9 cellular contexts compared by ENCODE assay signal in the genomic region with DNA sequence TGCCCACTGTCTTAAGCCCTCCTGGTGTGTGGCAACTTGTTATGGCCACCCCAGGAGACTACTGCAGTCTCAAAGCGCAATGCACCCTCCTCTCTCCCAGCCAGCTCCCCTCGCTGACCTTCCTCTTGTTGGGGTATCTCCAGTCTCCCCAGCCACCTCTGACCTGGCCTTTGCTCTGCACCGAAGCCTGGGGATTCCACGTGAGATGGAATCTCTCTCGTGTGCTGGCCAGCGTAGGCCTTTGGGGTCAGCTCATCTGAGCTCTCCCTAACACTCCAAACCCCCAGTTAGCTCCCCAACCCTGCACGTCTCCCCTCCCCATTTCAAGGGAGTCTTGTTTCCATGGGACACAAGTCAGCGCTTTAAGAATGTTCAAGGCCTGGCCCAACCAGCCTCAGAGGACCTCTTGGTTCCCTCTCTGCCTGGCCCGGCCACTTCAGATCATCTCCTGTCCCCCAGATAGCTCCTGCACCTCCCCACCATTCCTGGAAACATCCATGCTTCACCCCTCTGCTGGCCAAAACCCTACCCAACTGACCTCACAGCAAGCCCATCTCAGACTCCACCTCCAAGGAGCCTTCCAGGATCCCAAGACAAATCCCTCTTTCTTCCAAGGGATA. TPM values are rescaled to one million over a fixed set of nuclear protein-coding genes. Genes with fewer than 3 reads are reported as not detected.
DNase-seq lines count a peak whose midpoint lies in the region; ATAC-seq, FAIRE-seq and TF ChIP-seq lines count a peak whose summit lies in the region.
"Had no signal": no experiment of that assay in that cellular context is flagged by ENCODE, and none has a peak within 500 bp of the region (broad histone marks: within the 10 kb centered on the region; RNA-seq: fewer than 3 reads in every experiment).

No MANE protein-coding gene starts in this region.

- no peak overlapping the region for H2AFZ ChIP-seq in IMR-90 (replicated peaks; ENCODE audit: low read length, poor library complexity)
- no peak overlapping the region for H2AFZ ChIP-seq in keratinocyte (ENCODE audit: control insufficient read depth, low read length)

- H3K4me3 Mint-ChIP-seq in activated naive CD8-positive, alpha-beta T cell treated with anti-CD3 and anti-CD28 coated beads, Interleukin-2, amount 10 ng/mL, durations not matched to agents 7 days and 5 days = peak overlapping the region; percentile 68

- H3K18ac ChIP-seq in IMR-90 (ENCODE audit: low read depth, low read length) = no peak overlapping the region; the same call in 1 of the 2 replicates

- peaks cover 18% of the 10 kb centered on the region for H3K36me3 Mint-ChIP-seq in activated naive CD8-positive, alpha-beta T cell treated with anti-CD3 and anti-CD28 coated beads, Interleukin-2, amount 10 ng/mL, durations not matched to agents 7 days and 5 days

- H3K4me1 ChIP-seq in IMR-90 (ENCODE audit: control insufficient read depth, insufficient read depth, low read length) = peaks cover 49% of the 10 kb centered on the region
- peaks cover 72% of the 10 kb centered on the region for H3K4me1 ChIP-seq in keratinocyte (ENCODE audit: control insufficient read depth, extremely low read depth, insufficient read depth, low read length)
- peaks cover 97 to 100% (median 100%) of the 10 kb centered on the region in 6 donors for H3K4me1 ChIP-seq in spleen

- peaks cover 59% of the 10 kb centered on the region for H3K79me2 ChIP-seq in keratinocyte (ENCODE audit: control insufficient read depth, insufficient read depth, low read length)

- no peak for ATAC-seq in IMR-90 (ENCODE audit: low read depth)
- no peak for ATAC-seq in activated naive CD8-positive, alpha-beta T cell treated with anti-CD3 and anti-CD28 coated beads, Interleukin-2, amount 10 ng/mL, durations not matched to agents 7 days and 5 days (ENCODE audit: low read depth)
- no peak for ATAC-seq in HG02642 (IDR thresholded peaks at IDR 0.05; ENCODE audit: poor library complexity, unreplicated experiment)

- peak overlapping the region; percentile 80; the same call in 1 of the 2 replicates for H2BK120ac ChIP-seq in IMR-90 (ENCODE audit: low read depth, low read length)

- H3K23ac ChIP-seq in IMR-90 (ENCODE audit: low read depth, low read length) = peak overlapping the region; percentile 79

- peak overlapping the region; percentile 89 for H2BK5ac ChIP-seq in IMR-90 (ENCODE audit: low read depth, low read length, poor library complexity, severe bottlenecking)

- POLR2A ChIA-PET in IMR-90 (lab: Charles Lee; ENCODE audit: unreplicated experiment) = no interaction called here
- POLR2A ChIA-PET in activated naive CD8-positive, alpha-beta T cell treated with anti-CD3 and anti-CD28 coated beads, Interleukin-2, amount 10 ng/mL, durations not matched to agents 7 days and 5 days (lab: Charles Lee) = interaction anchor here (1.1 to 6.8 kb wide), 3 partner anchors 10 to 20 kb away, joined by 3 to 39 read pairs (median 3); partner anchors contain the start of gene ITPRIP

- H2BK20ac ChIP-seq in IMR-90 (ENCODE audit: low read depth, low read length) = peak overlapping the region; percentile 29; the same call in 1 of the 2 replicates

- peak overlapping the region; percentile 95 for H2AK9ac ChIP-seq in IMR-90 (replicated peaks; ENCODE audit: low read depth, low read length, poor library complexity)

- no peak for DNase-seq in IMR-90
- no peak for DNase-seq in activated naive CD8-positive, alpha-beta T cell treated with anti-CD3 and anti-CD28 coated beads, Interleukin-2, amount 10 ng/mL, durations not matched to agents 7 days and 5 days
- no peak for DNase-seq in keratinocyte (ENCODE audit: low read depth, low spot score)
- peak; percentile 71 for DNase-seq in spleen
- no peak for DNase-seq in SKM-1 treated with dmso at 0.1 percent for 144 hours (lab: John Stamatoyannopoulos, UW; ENCODE audit: unreplicated experiment)
- no peak for DNase-seq in superior temporal gyrus (ENCODE audit: extremely low spot score)
- DNase-seq in HT-29 (ENCODE audit: low spot score) = no peak
- DNase-seq: activated CD8-positive, alpha-beta memory T cell treated with anti-CD3 and anti-CD28 coated beads for 24 hours had no signal

- no peaks in the 10 kb centered on the region for H3K9me3 Mint-ChIP-seq in activated naive CD8-positive, alpha-beta T cell treated with anti-CD3 and anti-CD28 coated beads, Interleukin-2, amount 10 ng/mL, durations not matched to agents 7 days and 5 days

- TF ChIP-seq POLR2A in IMR-90 (IDR thresholded peaks at IDR 0.05; ENCODE audit: low read depth, low read length) (no peak), spleen (IDR thresholded peaks at IDR 0.05) (no peak)

- H3K9me1 ChIP-seq in IMR-90 (ENCODE audit: insufficient read depth, low read length) (peaks cover 63% of the 10 kb centered on the region), keratinocyte (ENCODE audit: control insufficient read depth, extremely low read depth, insufficient read depth, low read length) (peaks cover 4% of the 10 kb centered on the region)

- TF ChIP-seq CTCF in IMR-90 (conservative IDR thresholded peaks at IDR 0.05; ENCODE audit: low read depth, low read length) = no peak
- TF ChIP-seq CTCF in keratinocyte (optimal IDR thresholded peaks at IDR 0.05 in 1 of 3, IDR thresholded peaks at IDR 0.05 in 1 of 3, conservative IDR thresholded peaks at IDR 0.05 in 1 of 3; ENCODE audit: extremely low read depth in 1 of 3, insufficient read depth in 2 of 3, low read length in 3 of 3) = no peak
- TF ChIP-seq CTCF in spleen (IDR thresholded peaks at IDR 0.05 in 8 of 11, conservative IDR thresholded peaks at IDR 0.05 in 3 of 11) = no peak

- H4K8ac ChIP-seq in IMR-90 (ENCODE audit: low read depth in 2 of 2, low read length in 2 of 2) = peak overlapping the region in 1 of 2 experiments; percentile 34; a peak in 3 of 4 replicates

- H3K36me3 ChIP-seq in IMR-90 (ENCODE audit: control insufficient read depth, insufficient read depth, low read length) (no peaks in the 10 kb centered on the region; the same call in 1 of the 2 replicates), keratinocyte (ENCODE audit: control insufficient read depth in 2 of 2, extremely low read depth in 1 of 2, insufficient read depth in 2 of 2, low read length in 2 of 2) (peaks cover 1 to 14% of the 10 kb centered on the region in 2 experiments), spleen (peaks cover 0 to 17% (median 0%) of the 10 kb centered on the region in 6 donors)

- dilution Hi-C loops in IMR-90 (cut with HindIII; ENCODE audit: low sequenced_read_pairs, unreplicated experiment) (no loop called here), keratinocyte (cut with MboI; ENCODE audit: extremely low pct_ligation_motif_present, low sequenced_read_pairs) (no loop called here)

- peaks cover 84% of the 10 kb centered on the region for H3K4me1 Mint-ChIP-seq in activated naive CD8-positive, alpha-beta T cell treated with anti-CD3 and anti-CD28 coated beads, Interleukin-2, amount 10 ng/mL, durations not matched to agents 7 days and 5 days

- CTCF ChIA-PET in IMR-90 (lab: Yijun Ruan, JAX) = no interaction called here

- no peak overlapping the region for H4K5ac ChIP-seq in IMR-90 (ENCODE audit: low read depth, low read length)

- no peak overlapping the region for H3K4me3 ChIP-seq in IMR-90 (ENCODE audit: insufficient read depth, low read depth, low read length)
- no peak overlapping the region for H3K4me3 ChIP-seq in keratinocyte (ENCODE audit: control insufficient read depth in 2 of 3, extremely low read depth in 1 of 3, insufficient read depth in 2 of 3, low read depth in 1 of 3, low read length in 3 of 3)
- H3K4me3 ChIP-seq in spleen = peak overlapping the region in 1 of 8 donors; percentile 56

- WGBS in IMR-90 (ENCODE audit: extremely low coverage in 2 of 2, insufficient read length in 1 of 2), 2 experiments = 94% methylated on average over 3 of the region's 9 CpGs; no CpG with 5 or more reads in 1 of the 2 experiments
- WGBS in spleen, 5 donors = 89 to 96% (median 90%) methylated on average over 9 of the region's 9 CpGs

- H3K27me3 ChIP-seq in IMR-90 (ENCODE audit: control insufficient read depth, insufficient read depth, low read length) = no peaks in the 10 kb centered on the region
- no peaks in the 10 kb centered on the region for H3K27me3 ChIP-seq in keratinocyte (ENCODE audit: control insufficient read depth, extremely low read depth, insufficient read depth, low read length)
- no peaks in the 10 kb centered on the region for H3K27me3 ChIP-seq in spleen (replicated peaks in 1 of 7)

- no peaks in the 10 kb centered on the region for H3K27me3 Mint-ChIP-seq in activated naive CD8-positive, alpha-beta T cell treated with anti-CD3 and anti-CD28 coated beads, Interleukin-2, amount 10 ng/mL, durations not matched to agents 7 days and 5 days

- H3K9me3 ChIP-seq in IMR-90 (ENCODE audit: control insufficient read depth, insufficient read depth, low read length) = no peaks in the 10 kb centered on the region
- no peaks in the 10 kb centered on the region for H3K9me3 ChIP-seq in keratinocyte (ENCODE audit: control insufficient read depth, low read depth, low read length)
- no peaks in the 10 kb centered on the region for H3K9me3 ChIP-seq in spleen

- no peak for FAIRE-seq in keratinocyte (lab: Jason Lieb, UNC)

- H3K27ac ChIP-seq in IMR-90 (ENCODE audit: insufficient read depth, low read length) (peak overlapping the region; percentile 9; the same call in 1 of the 2 replicates), keratinocyte (ENCODE audit: control insufficient read depth, insufficient read depth, low read length) (peak overlapping the region; percentile 99), spleen (peak overlapping the region; percentile 68 to 100 (median 86))

- H3K56ac ChIP-seq in IMR-90 (ENCODE audit: extremely low read depth, insufficient read depth, low read length) = 0 out of 2 replicates have a peak overlapping the region, but pooled peaks have one; percentile 34

- H3K27ac Mint-ChIP-seq in activated naive CD8-positive, alpha-beta T cell treated with anti-CD3 and anti-CD28 coated beads, Interleukin-2, amount 10 ng/mL, durations not matched to agents 7 days and 5 days = peak overlapping the region; percentile 97

- intact Hi-C loops in IMR-90 (cut with micrococcal nuclease) = no loop called here
- intact Hi-C loops in spleen (cut with DNase I; ENCODE audit: low total_unique reads) = no loop called here

- peak overlapping the region; percentile 86 for H3K4ac ChIP-seq in IMR-90 (ENCODE audit: low read depth, low read length)

- in situ Hi-C loops in IMR-90 (cut with MboI; ENCODE audit: low sequenced_read_pairs) = no loop called here

- H4K20me1 ChIP-seq in IMR-90 (ENCODE audit: insufficient read depth, low read length) = peaks cover 99% of the 10 kb centered on the region
- H4K20me1 ChIP-seq in keratinocyte (ENCODE audit: control insufficient read depth, extremely low read depth, insufficient read depth, low read length) = no peaks in the 10 kb centered on the region

- TF ChIP-seq RAD21 in IMR-90 (IDR thresholded peaks at IDR 0.05; ENCODE audit: low read length) = no peak

- peaks cover 6 to 89% of the 10 kb centered on the region in 2 experiments; a peak in 2 of 4 replicates for H3K79me1 ChIP-seq in IMR-90 (ENCODE audit: low read depth in 1 of 2, low read length in 2 of 2)

- H3K9ac ChIP-seq in IMR-90 (ENCODE audit: low read depth, low read length) (no peak overlapping the region), keratinocyte (ENCODE audit: control insufficient read depth, extremely low read depth, insufficient read depth, low read length) (no peak overlapping the region)

- peak overlapping the region; percentile 63 for H4K91ac ChIP-seq in IMR-90 (ENCODE audit: insufficient read depth, low read depth, low read length)

- no peak overlapping the region; the same call in 2 of the 3 replicates for H2BK15ac ChIP-seq in IMR-90 (ENCODE audit: low read depth, low read length)

- H2AK5ac ChIP-seq in IMR-90 (ENCODE audit: low read depth, low read length) = peak overlapping the region; percentile 81; the same call in 1 of the 2 replicates

- H3K4me2 ChIP-seq in IMR-90 (ENCODE audit: low read depth, low read length) (no peak overlapping the region), keratinocyte (ENCODE audit: control insufficient read depth, extremely low read depth, insufficient read depth, low read depth, low read length) (no peak overlapping the region)

- BruUV-seq in IMR-90 (replicated peaks; lab: Mats Ljungman, UMichigan) = no TSS peak

- H3K14ac ChIP-seq in IMR-90 (replicated peaks; ENCODE audit: low read depth, low read length) = peak overlapping the region; percentile 53; the same call in 1 of the 2 replicates

RNA-seq across cellular contexts. Expression of gene ITPRIP, which starts 11.2 kb away (rescaled TPM):
- total RNA-seq in IMR-90 (2012; rRNA removed) (7.2 and 7.5 TPM in 2 replicates), spleen (10 to 100 TPM; 21.6 to 37.8 (median 32.3) TPM)
- polyA plus RNA-seq in IMR-90 (2012; rRNA removed) (31.9 and 38.1 TPM in 2 replicates), keratinocyte (11.9 to 13.8 TPM (median 12.1 TPM) in 3 replicates), spleen (1 to 10 TPM; 7.2 to 9.5 (median 8.5) TPM)
- 24.7 and 46.9 TPM in 2 replicates for polyA plus RNA-seq in IMR-90 (2012; cell fraction: cytosol; rRNA removed)
- 64.8 and 65.2 TPM in 2 replicates for polyA plus RNA-seq in IMR-90 (2012; cell fraction: nucleus; rRNA removed; ENCODE audit: low replicate concordance)
- total RNA-seq in activated naive CD8-positive, alpha-beta T cell treated with anti-CD3 and anti-CD28 coated beads, Interleukin-2, amount 10 ng/mL, durations not matched to agents 7 days and 5 days = 10 to 100 TPM; 24.7 to 25.4 TPM
- 17.4 TPM for polyA plus RNA-seq in keratinocyte (2011; ENCODE audit: low read depth)
- polyA plus RNA-seq in keratinocyte (2011; cell fraction: cytosol; rRNA removed) = 6.5 and 6.6 TPM in 2 replicates
- polyA plus RNA-seq in keratinocyte (2011; cell fraction: nucleus; rRNA removed) = 29.0 and 31.0 TPM in 2 replicates
- polyA plus RNA-seq in keratinocyte (2012; ENCODE audit: low replicate concordance) = 11.3 and 42.3 TPM in 2 replicates
- 17.5 to 24.9 TPM (median 20.1 TPM) in 3 replicates for polyA minus RNA-seq in keratinocyte
- polyA minus RNA-seq in keratinocyte (2011; cell fraction: cytosol; rRNA and poly(A)+ RNA removed) = 12.3 TPM
- 36.4 and 39.5 TPM in 2 replicates for polyA minus RNA-seq in keratinocyte (2011; cell fraction: nucleus; rRNA and poly(A)+ RNA removed)
- 1.9 and 2.4 TPM in 2 replicates for total RNA-seq in HT-29 (2014; rRNA removed; shearing (Covaris generic))

RNA-seq across cellular contexts. Expression of gene CFAP58, which starts 26.5 kb away (rescaled TPM):
- 0.36 and 0.83 TPM in 2 replicates for total RNA-seq in IMR-90 (2012; rRNA removed)
- 0.57 and 0.72 TPM in 2 replicates for polyA plus RNA-seq in IMR-90 (2012; rRNA removed)
- 0.03 and 0.09 TPM in 2 replicates for polyA plus RNA-seq in IMR-90 (2012; cell fraction: cytosol; rRNA removed)
- polyA plus RNA-seq in IMR-90 (2012; cell fraction: nucleus; rRNA removed; ENCODE audit: low replicate concordance) = 0.14 and 1.3 TPM in 2 replicates
- under 1 TPM; 0.28 to 0.34 TPM for total RNA-seq in activated naive CD8-positive, alpha-beta T cell treated with anti-CD3 and anti-CD28 coated beads, Interleukin-2, amount 10 ng/mL, durations not matched to agents 7 days and 5 days
- polyA plus RNA-seq in keratinocyte = 0.82 to 2.3 TPM (median 1.4 TPM) in 3 replicates
- polyA plus RNA-seq in keratinocyte (2011; ENCODE audit: low read depth) = 1.7 TPM
- 1.7 and 2.5 TPM in 2 replicates for polyA plus RNA-seq in keratinocyte (2011; cell fraction: cytosol; rRNA removed)
- polyA plus RNA-seq in keratinocyte (2011; cell fraction: nucleus; rRNA removed) = 1.4 and 2.1 TPM in 2 replicates
- 0.49 and 1.7 TPM in 2 replicates for polyA plus RNA-seq in keratinocyte (2012; ENCODE audit: low replicate concordance)
- 0.33 to 0.90 TPM in 2 of 3 replicates, not detected in the other for polyA minus RNA-seq in keratinocyte
- polyA minus RNA-seq in keratinocyte (2011; cell fraction: cytosol; rRNA and poly(A)+ RNA removed) = 0.58 TPM
- polyA minus RNA-seq in keratinocyte (2011; cell fraction: nucleus; rRNA and poly(A)+ RNA removed) = 0.21 and 0.54 TPM in 2 replicates
- total RNA-seq in spleen = 1 to 10 TPM in 1 of 7 donors, under 1 TPM in 5, not detected in 1; 0.37 to 1.4 (median 0.46) TPM
- polyA plus RNA-seq in spleen = under 1 TPM; 0.10 to 0.36 (median 0.15) TPM
- total RNA-seq in HT-29 (2014; rRNA removed; shearing (Covaris generic)) = 0.03 TPM in 1 of 2 replicates, not detected in the other

RNA-seq across cellular contexts. Expression of gene GSTO2, which starts 58.1 kb away (rescaled TPM):
- total RNA-seq in IMR-90 (2012; rRNA removed) (1.9 and 2.3 TPM in 2 replicates), spleen (1 to 10 TPM in 1 of 7 donors, under 1 TPM in 6; 0.32 to 1.4 (median 0.77) TPM)
- polyA plus RNA-seq in IMR-90 (2012; rRNA removed) (1.1 and 1.4 TPM in 2 replicates), keratinocyte (42.7 to 56.9 TPM (median 47.1 TPM) in 3 replicates), spleen (under 1 TPM; 0.91 to 0.99 (median 0.91) TPM)
- polyA plus RNA-seq in IMR-90 (2012; cell fraction: cytosol; rRNA removed) = 1.0 and 3.0 TPM in 2 replicates
- polyA plus RNA-seq in IMR-90 (2012; cell fraction: nucleus; rRNA removed; ENCODE audit: low replicate concordance) = 1.2 and 2.8 TPM in 2 replicates
- total RNA-seq in activated naive CD8-positive, alpha-beta T cell treated with anti-CD3 and anti-CD28 coated beads, Interleukin-2, amount 10 ng/mL, durations not matched to agents 7 days and 5 days = 1 to 10 TPM; 1.4 TPM
- 3.5 TPM for polyA plus RNA-seq in keratinocyte (2011; ENCODE audit: low read depth)
- polyA plus RNA-seq in keratinocyte (2011; cell fraction: cytosol; rRNA removed) = 43.7 and 50.3 TPM in 2 replicates
- polyA plus RNA-seq in keratinocyte (2011; cell fraction: nucleus; rRNA removed) = 29.6 and 32.1 TPM in 2 replicates
- 28.2 and 28.3 TPM in 2 replicates for polyA plus RNA-seq in keratinocyte (2012; ENCODE audit: low replicate concordance)
- polyA minus RNA-seq in keratinocyte = 17.9 to 33.5 TPM (median 25.5 TPM) in 3 replicates
- polyA minus RNA-seq in keratinocyte (2011; cell fraction: cytosol; rRNA and poly(A)+ RNA removed) = 10.7 TPM
- 7.9 and 15.6 TPM in 2 replicates for polyA minus RNA-seq in keratinocyte (2011; cell fraction: nucleus; rRNA and poly(A)+ RNA removed)
- total RNA-seq in HT-29 (2014; rRNA removed; shearing (Covaris generic)) = 31.4 and 31.8 TPM in 2 replicates

Comparison
In these comparisons a context has a peak if more than half of its experiments do, and no peak if none do; other contexts are left out.
1. H3K27ac ChIP-seq: peak in every context shown above with its lines; median percentile 99 in keratinocyte; 86 in spleen; 9 in IMR-90.